36 cellular contexts compared by ENCODE assay signal in genomic region chr2:14614011-14614410, GRCh38. TPM values are rescaled to one million over a fixed set of nuclear protein-coding genes. Genes with fewer than 3 reads are reported as not detected.
"Had no signal": no experiment of that assay in that cellular context is flagged by ENCODE, and none has a peak within 500 bp of the region (broad histone marks: within the 10 kb centered on the region; RNA-seq: fewer than 3 reads in every experiment).

No MANE protein-coding gene starts in this region.

- H2AFZ ChIP-seq: PC-9 had no signal

- H3K27ac Mint-ChIP-seq: activated CD8-positive, alpha-beta T cell treated with anti-CD3 and anti-CD28 coated beads, Interleukin-2, amount 10 ng/mL, durations not matched to agents 7 days and 5 days; activated naive CD4-positive, alpha-beta T cell treated with anti-CD3 and anti-CD28 coated beads, Interleukin-2, amount 50 U/mL, for 72 hours; activated T-cell treated with anti-CD3 and anti-CD28 coated beads, Interleukin-2, amount 50 U/mL, for 24 hours; activated T-helper 2 cell treated with anti-CD3 and anti-CD28 coated beads, Interferon-gamma antibody, Interleukin-2, Interleukin-4, amounts not matched to agents 10 μg/mL and 5 μg/mL and 100 μg/mL, durations not matched to agents 14 hours and 24 hours and 36 hours; brain; T-cell; T-helper 17 cell had no signal

- H3K9me3 Mint-ChIP-seq: activated T-cell treated with anti-CD3 and anti-CD28 coated beads, Interleukin-2, amount 50 U/mL, for 24 hours; activated T-helper 2 cell treated with anti-CD3 and anti-CD28 coated beads, Interferon-gamma antibody, Interleukin-2, Interleukin-4, amounts not matched to agents 10 μg/mL and 5 μg/mL and 100 μg/mL, durations not matched to agents 14 hours and 24 hours and 36 hours; brain had no signal

- H3K27me3 Mint-ChIP-seq: activated T-cell treated with anti-CD3 and anti-CD28 coated beads, Interleukin-2, amount 50 U/mL, for 24 hours; T-helper 17 cell had no signal

- H3K4me3 Mint-ChIP-seq: activated CD8-positive, alpha-beta T cell treated with anti-CD3 and anti-CD28 coated beads, Interleukin-2, amount 10 ng/mL, durations not matched to agents 7 days and 5 days; activated T-cell treated with anti-CD3 and anti-CD28 coated beads, Interleukin-2, amount 50 U/mL, for 24 hours; brain; T-cell; T-helper 17 cell had no signal

- H3K4me3 ChIP-seq: adrenal gland, PC-9 had no signal

- ATAC-seq: activated CD8-positive, alpha-beta T cell treated with anti-CD3 and anti-CD28 coated beads, Interleukin-2, amount 10 ng/mL, durations not matched to agents 7 days and 5 days; activated naive CD4-positive, alpha-beta T cell treated with anti-CD3 and anti-CD28 coated beads, Interleukin-2, amount 50 U/mL, for 72 hours; Right ventricle myocardium inferior; SK-N-SH treated with all-trans-retinoic acid at 6 μM for 48 hours; T-cell; T-helper 17 cell had no signal

- H3K27ac ChIP-seq: adrenal gland, PC-9, RWPE1, VCaP had no signal

- H3K4me1 Mint-ChIP-seq: T-cell, T-helper 17 cell had no signal

- DNase-seq: activated CD4-positive, alpha-beta T cell treated with anti-CD3 and anti-CD28 coated beads for 1 hour; activated CD4-positive, alpha-beta T cell treated with anti-CD3 and anti-CD28 coated beads for 48 hours; activated CD4-positive, alpha-beta T cell treated with anti-CD3 and anti-CD28 coated beads, Interleukin-2, amount 50 U/mL, for 4 hours; activated CD4-positive, CD25-positive, alpha-beta regulatory T cell; activated CD8-positive, alpha-beta T cell treated with anti-CD3 and anti-CD28 coated beads, Interleukin-2, amount 10 ng/mL, durations not matched to agents 7 days and 5 days; activated gamma-delta T cell; activated naive CD4-positive, alpha-beta T cell treated with Interleukin-2 at 50 U/mL for 16 hours; activated T-cell treated with anti-CD3 and anti-CD28 coated beads, Interleukin-2, amount 50 U/mL, for 24 hours; adrenal gland; caudate nucleus; cerebellar nuclear complex; Karpas-422; NCI-H1048; NCI-H1436 treated with DMSO at 0.1 percent for 48 hours; NCI-H1694 treated with DMSO at 0.1 percent for 48 hours; NCI-H2029; NCI-H2171; NCI-H510A; NCI-H526; NCI-H748 treated with DMSO at 0.1 percent for 48 hours; NK-92 treated with Interleukin-12 subunit alpha and Interleukin-12 subunit beta, amount 100 ng/mL, for 24 hours; PC-9; SIG-M5; T-cell; T-helper 17 cell; T-helper 9 cell had no signal

- H3K27me3 ChIP-seq: adrenal gland had no signal

- H3K36me3 Mint-ChIP-seq: brain, T-cell had no signal

- H3K4me2 ChIP-seq: PC-9 had no signal

- FAIRE-seq: bronchial epithelial cell, RCC 7860 had no signal

- H3K9me3 ChIP-seq: adrenal gland had no signal

- H3K4me1 ChIP-seq: adrenal gland had no signal

- H3K36me3 ChIP-seq: adrenal gland had no signal

RNA-seq across cellular contexts. Expression of gene LRATD1, which starts 18.5 kb away (rescaled TPM):
- total RNA-seq: activated CD8-positive, alpha-beta T cell treated with anti-CD3 and anti-CD28 coated beads, Interleukin-2, amount 10 ng/mL, durations not matched to agents 7 days and 5 days; activated naive CD4-positive, alpha-beta T cell treated with anti-CD3 and anti-CD28 coated beads, Interleukin-2, amount 50 U/mL, for 72 hours; activated T-helper 2 cell treated with anti-CD3 and anti-CD28 coated beads, Interferon-gamma antibody, Interleukin-2, Interleukin-4, amounts not matched to agents 10 μg/mL and 5 μg/mL and 100 μg/mL, durations not matched to agents 14 hours and 24 hours and 36 hours; OCI-LY7; T-helper 17 cell had no signal
